ENCODE assay signal across 1 cellular context in genomic region chr11:12229450-12230229, GRCh38.
TF ChIP-seq lines count a peak whose summit lies in the region.

No MANE protein-coding gene starts in this region.

TF ChIP-seq in GM23338, 12 proteins besides CTCF, POLR2A, EP300 and RAD21 (continued from another document):
- TF ChIP-seq ZNF462 (CRISPR knock-in tag; IDR thresholded peaks at IDR 0.05) (no peak), REST (IDR thresholded peaks at IDR 0.05; ENCODE audit: unreplicated experiment) (no peak)
TF ChIP-seq in GM23338: peak in this region for 0.
